8 cellular contexts compared by ENCODE assay signal in the genomic region with DNA sequence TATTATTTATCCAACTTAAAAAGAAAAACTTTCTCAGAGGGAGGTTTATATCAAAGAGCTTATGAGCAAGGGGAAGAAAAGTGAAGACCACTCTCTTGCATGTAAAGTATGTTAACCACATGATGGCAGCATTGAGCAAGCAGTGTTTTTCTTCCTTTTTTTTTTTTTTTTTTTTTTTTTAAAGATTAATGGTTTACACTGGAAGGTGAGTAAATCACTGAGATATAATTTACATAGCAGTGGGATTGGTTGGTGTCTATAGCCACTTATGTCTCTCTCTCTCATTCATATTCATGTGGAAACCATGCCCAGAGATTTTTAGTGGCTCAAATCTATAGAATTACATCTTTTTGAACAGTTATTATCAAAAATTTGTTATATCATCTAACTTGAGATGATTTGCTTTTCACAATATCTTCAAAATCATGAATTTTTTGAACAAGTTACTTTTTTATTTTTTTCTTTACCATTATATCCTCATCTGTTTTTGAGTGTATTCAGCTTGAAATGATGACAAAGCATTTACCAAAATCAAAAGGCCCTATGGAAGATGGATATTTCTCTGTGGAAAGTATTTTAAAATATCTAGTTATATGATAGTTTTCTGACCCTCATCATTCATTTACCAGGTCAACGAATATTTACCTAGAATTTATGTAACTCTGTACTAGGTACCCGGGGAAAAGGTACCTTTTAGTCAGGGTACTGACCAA. TPM values are rescaled to one million over a fixed set of nuclear protein-coding genes. Genes with fewer than 3 reads are reported as not detected.
DNase-seq lines count a peak whose midpoint lies in the region; ATAC-seq, FAIRE-seq and TF ChIP-seq lines count a peak whose summit lies in the region.

No MANE protein-coding gene starts in this region.

- H3K36me3 Mint-ChIP-seq in astrocyte (ENCODE audit: low read depth, unreplicated experiment) = no peaks in the 10 kb centered on the region
- no peaks in the 10 kb centered on the region for H3K36me3 Mint-ChIP-seq in activated naive CD4-positive, alpha-beta T cell treated with anti-CD3 and anti-CD28 coated beads for 36 hours (ENCODE audit: low read depth)

- H3K27me3 ChIP-seq in GM23248 (replicated peaks; ENCODE audit: insufficient read depth) = no peaks in the 10 kb centered on the region
- H3K27me3 ChIP-seq in astrocyte (ENCODE audit: insufficient read depth, low read length) = no peaks in the 10 kb centered on the region

- no peaks in the 10 kb centered on the region for H3K9me3 Mint-ChIP-seq in astrocyte (ENCODE audit: unreplicated experiment)
- H3K9me3 Mint-ChIP-seq in activated naive CD4-positive, alpha-beta T cell treated with anti-CD3 and anti-CD28 coated beads for 36 hours = no peaks in the 10 kb centered on the region

- peak; percentile 69 for DNase-seq in DMS53 treated with DMSO at 0.1 percent for 48 hours (lab: John Stamatoyannopoulos, UW; ENCODE audit: unreplicated experiment)
- DNase-seq in GM23248 = peak; percentile 71
- peak; percentile 23 for DNase-seq in NCI-H2081 treated with DMSO at 0.1 percent for 48 hours (lab: John Stamatoyannopoulos, UW)
- peak; percentile 38 for DNase-seq in astrocyte (ENCODE audit: low read depth)
- DNase-seq in NK-92 (lab: John Stamatoyannopoulos, UW; ENCODE audit: unreplicated experiment) = no peak
- no peak for DNase-seq in activated naive CD4-positive, alpha-beta T cell treated with anti-CD3 and anti-CD28 coated beads for 36 hours

- H4K20me1 ChIP-seq in GM23248 (ENCODE audit: insufficient read depth) (no peaks in the 10 kb centered on the region), astrocyte (ENCODE audit: insufficient read depth, low read length) (no peaks in the 10 kb centered on the region)

- 53 to 56% methylated on average over 2 of the region's 2 CpGs for WGBS in GM23248 (ENCODE audit: low coverage in 1 of 2, low lambda C conversion rate in 2 of 2, missing lambda C conversion rate in 2 of 2), 2 experiments

- H3K9me3 ChIP-seq in GM23248 (ENCODE audit: low read depth) (no peaks in the 10 kb centered on the region), astrocyte (ENCODE audit: insufficient read depth, low read depth, low read length) (no peaks in the 10 kb centered on the region)

- H3K79me2 ChIP-seq in GM23248 (ENCODE audit: insufficient read depth) = no peaks in the 10 kb centered on the region
- H3K79me2 ChIP-seq in astrocyte (ENCODE audit: insufficient read depth, low read length) = no peaks in the 10 kb centered on the region

- H3K36me3 ChIP-seq in GM23248 (ENCODE audit: low read depth) = no peaks in the 10 kb centered on the region
- no peaks in the 10 kb centered on the region for H3K36me3 ChIP-seq in astrocyte (ENCODE audit: insufficient read depth, low read length)

- peaks cover 7% of the 10 kb centered on the region for H3K4me1 Mint-ChIP-seq in astrocyte (ENCODE audit: low read depth, unreplicated experiment)
- H3K4me1 Mint-ChIP-seq in activated naive CD4-positive, alpha-beta T cell treated with anti-CD3 and anti-CD28 coated beads for 36 hours (ENCODE audit: low read depth) = no peaks in the 10 kb centered on the region

- no peak for ATAC-seq in HG02588 (IDR thresholded peaks at IDR 0.05; ENCODE audit: unreplicated experiment)

- H3K9ac ChIP-seq in GM23248 = no peak overlapping the region
- H3K9ac ChIP-seq in astrocyte (ENCODE audit: low read length) = no peak overlapping the region

- in situ Hi-C loops in GM23248 (cut with MboI) = loop anchor here (5.0 to 25.0 kb wide), 2 partner anchors 123 to 473 kb away; no protein-coding TSS in a partner anchor

- no peak overlapping the region for H3K4me3 Mint-ChIP-seq in astrocyte (ENCODE audit: unreplicated experiment)
- no peak overlapping the region for H3K4me3 Mint-ChIP-seq in activated naive CD4-positive, alpha-beta T cell treated with anti-CD3 and anti-CD28 coated beads for 36 hours

- H3F3A ChIP-seq in GM23248 (ENCODE audit: insufficient read depth) = no peaks in the 10 kb centered on the region

- H3K27ac Mint-ChIP-seq in astrocyte (ENCODE audit: unreplicated experiment) = no peak overlapping the region
- H3K27ac Mint-ChIP-seq in activated naive CD4-positive, alpha-beta T cell treated with anti-CD3 and anti-CD28 coated beads for 36 hours = no peak overlapping the region

- H3K4me1 ChIP-seq in GM23248 (ENCODE audit: insufficient read depth) (no peaks in the 10 kb centered on the region), astrocyte (ENCODE audit: insufficient read depth, low read length) (no peaks in the 10 kb centered on the region)

- FAIRE-seq in astrocyte (lab: Jason Lieb, UNC) (no peak), islet of Langerhans (lab: Jason Lieb, UNC) (peak; percentile 96)

- H3K4me2 ChIP-seq in GM23248 (ENCODE audit: unreplicated experiment) (no peak overlapping the region), astrocyte (ENCODE audit: low read length) (no peak overlapping the region)

- no peaks in the 10 kb centered on the region for H3K27me3 Mint-ChIP-seq in astrocyte (ENCODE audit: low read depth, unreplicated experiment)
- H3K27me3 Mint-ChIP-seq in activated naive CD4-positive, alpha-beta T cell treated with anti-CD3 and anti-CD28 coated beads for 36 hours (ENCODE audit: low read depth) = no peaks in the 10 kb centered on the region

- no peak overlapping the region for H2AFZ ChIP-seq in GM23248
- no peak overlapping the region for H2AFZ ChIP-seq in astrocyte (ENCODE audit: low read depth, low read length)

- peak; percentile 77 for TF ChIP-seq CTCF in astrocyte (IDR thresholded peaks at IDR 0.05; ENCODE audit: insufficient read depth, low read depth, low read length)

- intact Hi-C loops in activated naive CD4-positive, alpha-beta T cell treated with anti-CD3 and anti-CD28 coated beads for 36 hours (cut with micrococcal nuclease) = loop anchor here (1.0 to 5.0 kb wide), 4 partner anchors 39 to 482 kb away; no protein-coding TSS in a partner anchor

- H3K27ac ChIP-seq in GM23248 (no peak overlapping the region), astrocyte (ENCODE audit: low read depth, low read length) (no peak overlapping the region)

- H3K4me3 ChIP-seq in GM23248 (no peak overlapping the region), astrocyte (ENCODE audit: insufficient read depth, low read depth, low read length) (no peak overlapping the region)

- CTCF ChIA-PET in activated naive CD4-positive, alpha-beta T cell treated with anti-CD3 and anti-CD28 coated beads for 36 hours (lab: Charles Lee) = interaction anchor here (0.6 to 1.5 kb wide), 15 partner anchors 8 to 912 kb away, joined by 3 to 7 read pairs (median 5); no protein-coding TSS in a partner anchor

- no peaks in the 10 kb centered on the region for H3K9me2 ChIP-seq in GM23248 (ENCODE audit: insufficient read depth)

RNA-seq across cellular contexts. Expression of a gene that starts 31.6 kb away (rescaled TPM):
- total RNA-seq in GM23248 (2014; rRNA removed; shearing (Covaris generic)) = 6.3 and 10.7 TPM in 2 replicates
- 7.9 and 9.0 TPM in 2 replicates for polyA plus RNA-seq in GM23248 (2016; fragmentation: Nextera tagmentation; extraction: Ambion mirVana)
- 10.6 and 12.4 TPM in 2 replicates for total RNA-seq in astrocyte
- 1 to 10 TPM; 4.8 to 5.3 TPM for total RNA-seq in activated naive CD4-positive, alpha-beta T cell treated with anti-CD3 and anti-CD28 coated beads for 36 hours

Comparison
In these comparisons a context has a peak if more than half of its experiments do, and no peak if none do; other contexts are left out.
1. DNase-seq: peak in DMS53 treated with DMSO at 0.1 percent for 48 hours (single experiment), GM23248 (single experiment), NCI-H2081 treated with DMSO at 0.1 percent for 48 hours (single experiment) and astrocyte (single experiment); none in NK-92 (single experiment) and activated naive CD4-positive, alpha-beta T cell treated with anti-CD3 and anti-CD28 coated beads for 36 hours (single experiment).